In the genomic region with DNA sequence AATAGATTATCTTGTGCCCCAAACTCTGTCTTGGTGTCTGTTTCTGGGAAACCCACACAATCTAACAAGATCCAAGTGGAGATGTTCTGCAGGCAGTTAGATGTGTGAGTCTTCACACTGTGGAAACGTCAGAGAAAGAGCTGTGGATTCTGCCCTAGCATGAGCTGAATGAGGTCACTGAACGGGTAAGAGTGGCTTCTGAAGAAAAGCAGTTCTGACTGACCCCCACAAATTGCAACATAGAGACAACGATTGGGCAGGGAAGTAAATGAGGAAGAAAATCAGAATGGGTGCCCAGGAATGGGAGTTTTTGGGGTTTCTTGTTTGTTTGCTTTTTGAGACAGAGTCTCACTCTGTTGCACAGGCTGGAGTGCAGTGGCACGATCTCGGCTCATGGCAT, we compare ENCODE assay signal across 1 cellular context.
TF ChIP-seq lines count a peak whose summit lies in the region.

No MANE protein-coding gene starts in this region.

TF ChIP-seq in SK-N-SH treated with all-trans-retinoic acid at 6 μM for 48 hours, 23 proteins besides CTCF, POLR2A, EP300 and RAD21 (continued from another document):
- TF ChIP-seq, protein P1, sequence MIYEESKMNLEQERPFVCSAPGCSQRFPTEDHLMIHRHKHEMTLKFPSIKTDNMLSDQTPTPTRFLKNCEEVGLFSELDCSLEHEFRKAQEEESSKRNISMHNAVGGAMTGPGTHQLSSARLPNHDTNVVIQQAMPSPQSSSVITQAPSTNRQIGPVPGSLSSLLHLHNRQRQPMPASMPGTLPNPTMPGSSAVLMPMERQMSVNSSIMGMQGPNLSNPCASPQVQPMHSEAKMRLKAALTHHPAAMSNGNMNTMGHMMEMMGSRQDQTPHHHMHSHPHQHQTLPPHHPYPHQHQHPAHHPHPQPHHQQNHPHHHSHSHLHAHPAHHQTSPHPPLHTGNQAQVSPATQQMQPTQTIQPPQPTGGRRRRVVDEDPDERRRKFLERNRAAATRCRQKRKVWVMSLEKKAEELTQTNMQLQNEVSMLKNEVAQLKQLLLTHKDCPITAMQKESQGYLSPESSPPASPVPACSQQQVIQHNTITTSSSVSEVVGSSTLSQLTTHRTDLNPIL (CRISPR knock-in tag; IDR thresholded peaks at IDR 0.05; ENCODE audit: low read depth): no peak
- no peak for TF ChIP-seq ZNF8 (CRISPR knock-in tag; IDR thresholded peaks at IDR 0.05)
